In genomic region chr16:23202166-23202565, GRCh38 we compare ENCODE assay signal across 38 cellular contexts. TPM values are rescaled to one million over a fixed set of nuclear protein-coding genes. Genes with fewer than 3 reads are reported as not detected.
"Had no signal": no experiment of that assay in that cellular context is flagged by ENCODE, and none has a peak within 500 bp of the region (broad histone marks: within the 10 kb centered on the region; RNA-seq: fewer than 3 reads in every experiment).

No MANE protein-coding gene starts in this region.

- H3K9me3 ChIP-seq: MG63 had no signal

- H3K4me3 ChIP-seq: MG63 had no signal

- DNase-seq: Karpas-422, Kasumi-1, MG63, MM.1S, MV-4-11, NCI-H1048, NCI-H1092, NCI-H1092 treated with DMSO at 0.1 percent for 48 hours, NCI-H1105, NCI-H1105 treated with DMSO at 0.1 percent for 48 hours, NCI-H1417, NCI-H1417 treated with DMSO at 0.1 percent for 48 hours, NCI-H1436, NCI-H1436 treated with DMSO at 0.1 percent for 48 hours, NCI-H146, NCI-H1694, NCI-H1694 treated with DMSO at 0.1 percent for 48 hours, NCI-H187, NCI-H187 treated with DMSO at 0.1 percent for 48 hours, NCI-H1930, NCI-H2029, NCI-H2029 treated with DMSO at 0.1 percent for 48 hours, NCI-H2081, NCI-H2081 treated with DMSO at 0.1 percent for 48 hours, NCI-H2107, NCI-H2171, NCI-H2171 treated with DMSO at 0.1 percent for 48 hours, NCI-H2227 treated with DMSO at 0.1 percent for 48 hours, NCI-H226, NCI-H345, NCI-H446, NCI-H446 treated with DMSO at 0.1 percent for 48 hours, NCI-H510A, NCI-H510A treated with DMSO at 0.1 percent for 48 hours, NCI-H524 had no signal

- H3K36me3 ChIP-seq: MG63 had no signal

RNA-seq across cellular contexts. Expression of gene SCNN1G, which starts 19.6 kb away (rescaled TPM):
- total RNA-seq: LHCN-M2, M059J, NCI-H460 had no signal
